ENCODE assay signal across 35 cellular contexts in genomic region chr21:31636874-31637273, GRCh38. TPM values are rescaled to one million over a fixed set of nuclear protein-coding genes. Genes with fewer than 3 reads are reported as not detected.
A peak's percentile ranks its signal among the peaks of the same experiment; 100 is the strongest.
DNase-seq lines count a peak whose midpoint lies in the region; ATAC-seq, FAIRE-seq and TF ChIP-seq lines count a peak whose summit lies in the region.
"Had no signal": no experiment of that assay in that cellular context is flagged by ENCODE, and none has a peak within 500 bp of the region (broad histone marks: within the 10 kb centered on the region; RNA-seq: fewer than 3 reads in every experiment).

No MANE protein-coding gene starts in this region.

- peak; percentile 58 for FAIRE-seq in islet of Langerhans (lab: Jason Lieb, UNC)
- FAIRE-seq: A204.1, A549, D721Med had no signal

- no peak for TF ChIP-seq CTCF in MCF 10A (IDR thresholded peaks at IDR 0.05; ENCODE audit: unreplicated experiment)
- TF ChIP-seq CTCF in breast epithelium (IDR thresholded peaks at IDR 0.05): no peak
- TF ChIP-seq CTCF in HEK293 (tag by site-specific recombination; IDR thresholded peaks at IDR 0.05): no peak
- TF ChIP-seq CTCF in Peyer's patch (IDR thresholded peaks at IDR 0.05): no peak

- H3K36me3 ChIP-seq in breast epithelium: no peaks in the 10 kb centered on the region
- H3K36me3 ChIP-seq in HEK293 (ENCODE audit: control insufficient read depth in 2 of 2, insufficient read depth in 1 of 2, low read length in 2 of 2): no peaks in the 10 kb centered on the region
- H3K36me3 ChIP-seq in Peyer's patch: no peaks in the 10 kb centered on the region
- H3K36me3 ChIP-seq: BE2C; BLaER1; BLaER1 treated with 17β-estradiol and CSF1 and Interleukin-3, amounts not matched to agents 10 nM and 100 nM had no signal

- H3K36me3 Mint-ChIP-seq in MCF 10A (ENCODE audit: insufficient read depth, unreplicated experiment): no peaks in the 10 kb centered on the region
- H3K36me3 Mint-ChIP-seq: CD4-positive, CD25-positive, alpha-beta regulatory T cell; CD8-positive, alpha-beta T cell had no signal

- H3K27ac ChIP-seq in breast epithelium: no peak overlapping the region
- H3K27ac ChIP-seq in HEK293 (ENCODE audit: extremely low read depth, low read depth, low read length): no peak overlapping the region
- H3K27ac ChIP-seq in Peyer's patch: no peak overlapping the region
- H3K27ac ChIP-seq: 22Rv1; A549; BLaER1; BLaER1 treated with 17β-estradiol and CSF1 and Interleukin-3, amounts not matched to agents 10 nM and 100 nM; C4-2B had no signal

- H3K4me3 Mint-ChIP-seq in MCF 10A (ENCODE audit: unreplicated experiment): no peak overlapping the region
- H3K4me3 Mint-ChIP-seq: B cell; CD14-positive monocyte; CD4-positive, alpha-beta memory T cell; CD4-positive, alpha-beta T cell; CD4-positive, CD25-positive, alpha-beta regulatory T cell; CD8-positive, alpha-beta memory T cell; CD8-positive, alpha-beta T cell had no signal

- H3K4me3 ChIP-seq in breast epithelium: no peak overlapping the region
- no peak overlapping the region for H3K4me3 ChIP-seq in HEK293 (ENCODE audit: low read depth, low read length)
- H3K4me3 ChIP-seq in Peyer's patch: no peak overlapping the region
- H3K4me3 ChIP-seq: A549; BLaER1; BLaER1 treated with 17β-estradiol and CSF1 and Interleukin-3, amounts not matched to agents 10 nM and 100 nM had no signal

- H3K4me1 Mint-ChIP-seq in MCF 10A (ENCODE audit: insufficient read depth, unreplicated experiment): peaks cover 11% of the 10 kb centered on the region
- H3K4me1 Mint-ChIP-seq: B cell; CD14-positive monocyte; CD4-positive, alpha-beta memory T cell; CD4-positive, CD25-positive, alpha-beta regulatory T cell; CD8-positive, alpha-beta memory T cell had no signal

- no peaks in the 10 kb centered on the region for H3K9me3 Mint-ChIP-seq in MCF 10A (ENCODE audit: unreplicated experiment)
- H3K9me3 Mint-ChIP-seq: CD4-positive, alpha-beta T cell had no signal

- H3K9me3 ChIP-seq in breast epithelium (peaks cover 0 to 8% of the 10 kb centered on the region in 2 donors), HEK293 (ENCODE audit: control insufficient read depth, insufficient read depth, low read depth, low read length) (no peaks in the 10 kb centered on the region), Peyer's patch (no peaks in the 10 kb centered on the region)
- H3K9me3 ChIP-seq: A549, BE2C, Caco-2 had no signal

- no peak for DNase-seq in MCF 10A (ENCODE audit: unreplicated experiment)
- DNase-seq in breast epithelium (ENCODE audit: low spot score in 2 of 2): no peak
- no peak for DNase-seq in Right ventricle myocardium superior
- DNase-seq in Peyer's patch: no peak
- DNase-seq: 8988T; ACHN; AML-193; BE2C; C1 segment of cervical spinal cord; Caco-2; Calu3; CD4-positive, alpha-beta memory T cell; CD4-positive, alpha-beta T cell; CD4-positive, CD25-positive, alpha-beta regulatory T cell; CD8-positive, alpha-beta memory T cell; CD8-positive, alpha-beta T cell; COR-L47; DMS 273 treated with DMSO at 0.1 percent for 48 hours; DMS153; DMS53; DMS79; DMS79 treated with DMSO at 0.1 percent for 48 hours; DND-41; EL had no signal

- no peak for TF ChIP-seq POLR2A in breast epithelium (IDR thresholded peaks at IDR 0.05)
- no peak for TF ChIP-seq POLR2A in Peyer's patch (IDR thresholded peaks at IDR 0.05)

- no peaks in the 10 kb centered on the region for H3K27me3 Mint-ChIP-seq in MCF 10A (ENCODE audit: insufficient read depth, unreplicated experiment)

- peak overlapping the region; percentile 25 for H3K27ac Mint-ChIP-seq in MCF 10A (ENCODE audit: low read depth, unreplicated experiment)
- H3K27ac Mint-ChIP-seq: B cell; CD14-positive monocyte; CD4-positive, alpha-beta memory T cell; CD4-positive, alpha-beta T cell; CD4-positive, CD25-positive, alpha-beta regulatory T cell; CD8-positive, alpha-beta memory T cell; CD8-positive, alpha-beta T cell had no signal

- intact Hi-C loops in MCF 10A (cut with micrococcal nuclease) (no loop called here), breast epithelium (cut with DNase I; ENCODE audit: low total_unique reads) (no loop called here), Right ventricle myocardium superior (cut with DNase I) (no loop called here)

- H3K4me1 ChIP-seq in breast epithelium (no peaks in the 10 kb centered on the region), HEK293 (ENCODE audit: control insufficient read depth, insufficient read depth, low read length) (no peaks in the 10 kb centered on the region), Peyer's patch (no peaks in the 10 kb centered on the region)
- H3K4me1 ChIP-seq: A549; BE2C; BLaER1; BLaER1 treated with 17β-estradiol and CSF1 and Interleukin-3, amounts not matched to agents 10 nM and 100 nM; Caco-2 had no signal

- no peak for ATAC-seq in Right ventricle myocardium superior (ENCODE audit: poor library complexity)
- ATAC-seq: A549; CD8-positive, alpha-beta T cell had no signal

- H3K27me3 ChIP-seq in breast epithelium: no peaks in the 10 kb centered on the region
- H3K27me3 ChIP-seq in Peyer's patch: no peaks in the 10 kb centered on the region
- H3K27me3 ChIP-seq: BE2C; BLaER1; BLaER1 treated with 17β-estradiol and CSF1 and Interleukin-3, amounts not matched to agents 10 nM and 100 nM had no signal

- POLR2A ChIA-PET in MCF 10A (lab: Yijun Ruan, JAX): no interaction called here
- POLR2A ChIA-PET in HEK293 (lab: Yijun Ruan, JAX): no interaction called here

- no TSS peak for BruUV-seq in MCF 10A (replicated peaks; lab: Mats Ljungman, UMichigan)

- CTCF ChIA-PET in MCF 10A (lab: Yijun Ruan, JAX): interaction anchor here (0.9 kb wide), 1 partner anchor 18 kb away, joined by 3 read pairs; no protein-coding TSS in a partner anchor
- CTCF ChIA-PET in HEK293 (lab: Yijun Ruan, JAX): interaction anchor here (0.6 to 1.0 kb wide), 2 partner anchors 33 to 211 kb away, joined by 4 read pairs; no protein-coding TSS in a partner anchor

TF ChIP-seq in HEK293, 187 proteins besides CTCF, POLR2A, EP300 and RAD21:
- TF ChIP-seq ZNF596 (tag by site-specific recombination; IDR thresholded peaks at IDR 0.05) (no peak), WT1 (tag by site-specific recombination; IDR thresholded peaks at IDR 0.05) (no peak), SETDB1 (IDR thresholded peaks at IDR 0.05; ENCODE audit: insufficient read length, low read length) (peak; percentile 94)

RNA-seq across cellular contexts. Expression of gene SOD1, which starts 22.6 kb away (rescaled TPM):
- total RNA-seq in MCF 10A (2022): 224 and 239 TPM in 2 replicates
- total RNA-seq in breast epithelium: 100 to 1,000 TPM; 214 to 314 (median 218) TPM
- total RNA-seq in Right ventricle myocardium superior: 445 TPM
- 100 to 1,000 TPM; 102 to 304 (median 219) TPM for total RNA-seq in Peyer's patch
